ENCODE assay signal across 14 cellular contexts in genomic region chr1:62285984-62286481, GRCh38. TPM values are rescaled to one million over a fixed set of nuclear protein-coding genes. Genes with fewer than 3 reads are reported as not detected.
DNase-seq lines count a peak whose midpoint lies in the region; ATAC-seq and TF ChIP-seq lines count a peak whose summit lies in the region.
"Had no signal": no experiment of that assay in that cellular context is flagged by ENCODE, and none has a peak within 500 bp of the region (broad histone marks: within the 10 kb centered on the region; RNA-seq: fewer than 3 reads in every experiment).

No MANE protein-coding gene starts in this region.

- H3K9me3 ChIP-seq in neural cell (ENCODE audit: low read length): no peaks in the 10 kb centered on the region

- no peaks in the 10 kb centered on the region for H3F3A ChIP-seq in neural cell (ENCODE audit: insufficient read depth, low read length, poor library complexity, severe bottlenecking)

- no peaks in the 10 kb centered on the region for H3K36me3 Mint-ChIP-seq in endothelial cell (ENCODE audit: low read depth, unreplicated experiment)
- H3K36me3 Mint-ChIP-seq: CD14-positive monocyte had no signal

- no peak overlapping the region for H3K4me2 ChIP-seq in neural cell (ENCODE audit: low read length)

- no peak for TF ChIP-seq CTCF in LNCaP clone FGC (IDR thresholded peaks at IDR 0.05; ENCODE audit: control insufficient read depth, extremely low read depth, insufficient read depth)
- no peak for TF ChIP-seq CTCF in endothelial cell (IDR thresholded peaks at IDR 0.05; ENCODE audit: unreplicated experiment)
- no peak for TF ChIP-seq CTCF in neural cell (IDR thresholded peaks at IDR 0.05; ENCODE audit: poor library complexity, severe bottlenecking)

- H3K9me2 ChIP-seq in neural cell (ENCODE audit: insufficient read depth, low read length): no peaks in the 10 kb centered on the region

- no peaks in the 10 kb centered on the region for H4K20me1 ChIP-seq in neural cell (ENCODE audit: insufficient read depth)

- peak overlapping the region; percentile 82 for H3K4me3 Mint-ChIP-seq in endothelial cell (ENCODE audit: unreplicated experiment)

- peaks cover 17% of the 10 kb centered on the region for H3K27me3 ChIP-seq in neural cell (ENCODE audit: insufficient read depth, low read depth, low read length)

- no peak for TF ChIP-seq RAD21 in neural cell (conservative IDR thresholded peaks at IDR 0.05)

- H3K27ac Mint-ChIP-seq in endothelial cell (ENCODE audit: unreplicated experiment): peak overlapping the region; percentile 91
- H3K27ac Mint-ChIP-seq: CD14-positive monocyte had no signal

- TF ChIP-seq EP300 in neural cell (conservative IDR thresholded peaks at IDR 0.05; ENCODE audit: poor library complexity, severe bottlenecking): no peak

- H3K9me3 Mint-ChIP-seq in endothelial cell (ENCODE audit: unreplicated experiment): no peaks in the 10 kb centered on the region

- peak overlapping the region; percentile 34 for H3K4me3 ChIP-seq in LNCaP clone FGC (ENCODE audit: low read depth, low read length)
- H3K4me3 ChIP-seq in neural cell (ENCODE audit: low read length): peak overlapping the region; percentile 32
- H3K4me3 ChIP-seq: cardiac muscle cell had no signal

- peak; percentile 44 for DNase-seq in COLO668 (lab: John Stamatoyannopoulos, UW; ENCODE audit: unreplicated experiment)
- no peak for DNase-seq in LNCaP clone FGC (ENCODE audit: low read depth)
- DNase-seq in endothelial cell (ENCODE audit: low spot score): peak; percentile 28
- DNase-seq in Ammon's horn (ENCODE audit: low spot score): no peak
- DNase-seq in activated CD4-positive, alpha-beta T cell treated with anti-CD3 and anti-CD28 coated beads, Interleukin-2, amount 50 U/mL, for 1 hour: no peak
- DNase-seq: activated CD4-positive, CD25-positive, alpha-beta regulatory T cell; midbrain; NCI-H1930; stimulated activated CD8-positive, alpha-beta memory T cell treated with anti-CD3 and anti-CD28 coated beads, Interleukin-4, amount 100 ng/mL, for 48 hours had no signal

- no peak overlapping the region for H2AFZ ChIP-seq in neural cell (ENCODE audit: low read depth, low read length)

- no peaks in the 10 kb centered on the region for H3K36me3 ChIP-seq in neural cell (ENCODE audit: insufficient read depth, low read length)
- H3K36me3 ChIP-seq: cardiac muscle cell had no signal

- H3K79me2 ChIP-seq in neural cell (replicated peaks; ENCODE audit: insufficient read depth, low read length): no peaks in the 10 kb centered on the region

- H3K4me1 Mint-ChIP-seq in endothelial cell (ENCODE audit: unreplicated experiment): peaks cover 44% of the 10 kb centered on the region

- ATAC-seq in HG03469 (IDR thresholded peaks at IDR 0.05; ENCODE audit: unreplicated experiment): no peak
- no peak for ATAC-seq in GM18498 (IDR thresholded peaks at IDR 0.05; ENCODE audit: unreplicated experiment)

- H3K9ac ChIP-seq in neural cell (ENCODE audit: low read length): no peak overlapping the region

- H3K27ac ChIP-seq in neural cell (ENCODE audit: low read length): no peak overlapping the region
- H3K27ac ChIP-seq: cardiac muscle cell had no signal

- H3K27me3 Mint-ChIP-seq in endothelial cell (ENCODE audit: unreplicated experiment): peaks cover 2% of the 10 kb centered on the region

TF ChIP-seq in neural cell, 6 proteins besides CTCF, POLR2A, EP300 and RAD21:
- TF ChIP-seq EZH2 (IDR thresholded peaks at IDR 0.05; ENCODE audit: borderline replicate concordance, insufficient read depth, low read length, poor library complexity, severe bottlenecking) (no peak), POLR2AphosphoS5 (IDR thresholded peaks at IDR 0.05) (peak; percentile 16), MXI1 (conservative IDR thresholded peaks at IDR 0.05; ENCODE audit: poor library complexity, severe bottlenecking) (no peak), SMC3 (conservative IDR thresholded peaks at IDR 0.05; ENCODE audit: poor library complexity) (no peak)

RNA-seq across cellular contexts. Expression of gene KANK4, which starts 33.2 kb away (rescaled TPM):
- 1.4 TPM for total RNA-seq in endothelial cell (ENCODE audit: unreplicated experiment)
- polyA plus RNA-seq in neural cell: 0.25 and 0.34 TPM in 2 replicates
- 0.24 and 0.35 TPM in 2 replicates for polyA minus RNA-seq in neural cell
- polyA plus RNA-seq: CD14-positive monocyte had no signal

Comparison
In these comparisons a context has a peak if more than half of its experiments do, and no peak if none do; other contexts are left out.
1. DNase-seq: peak in COLO668 (single experiment) and endothelial cell (single experiment); none in LNCaP clone FGC (single experiment), Ammon's horn (single experiment) and activated CD4-positive, alpha-beta T cell treated with anti-CD3 and anti-CD28 coated beads, Interleukin-2, amount 50 U/mL, for 1 hour (single experiment).